Comparison of ENCODE assay signal across 17 cellular contexts in the genomic region with DNA sequence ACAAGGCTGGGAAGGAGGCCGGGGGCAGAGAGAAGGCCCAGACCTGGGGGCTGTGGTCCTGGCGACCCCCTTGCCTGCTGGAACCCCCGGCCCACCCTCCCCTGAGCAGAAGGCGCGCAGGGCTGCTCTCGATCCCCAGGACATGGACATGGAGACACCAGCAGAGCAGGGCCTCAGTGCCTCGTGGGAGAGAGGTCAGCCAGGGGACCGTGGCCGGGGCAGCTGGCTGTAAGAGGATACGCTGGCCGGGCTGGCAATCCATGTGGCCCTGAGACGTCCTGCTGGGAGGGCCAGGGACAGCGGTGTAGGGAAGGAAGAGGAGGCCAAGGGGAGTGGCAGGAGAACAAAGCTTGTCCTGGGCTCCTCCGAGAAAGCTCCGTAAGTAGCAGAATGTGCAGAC.
DNase-seq lines count a peak whose midpoint lies in the region; ATAC-seq, FAIRE-seq and TF ChIP-seq lines count a peak whose summit lies in the region.
"Had no signal": no experiment of that assay in that cellular context is flagged by ENCODE, and none has a peak within 500 bp of the region (broad histone marks: within the 10 kb centered on the region; RNA-seq: fewer than 3 reads in every experiment).

No MANE protein-coding gene starts in this region.

- no peaks in the 10 kb centered on the region for H3K9me3 Mint-ChIP-seq in progenitor cell of endocrine pancreas (ENCODE audit: low read depth)
- H3K9me3 Mint-ChIP-seq: CD8-positive, alpha-beta T cell; stimulated activated naive CD8-positive, alpha-beta T cell treated with anti-CD3 and anti-CD28 coated beads, Interleukin-15, Interleukin-2, amounts not matched to agents 100 ng/mL and 50 ng/mL, for 24 hours had no signal

- no peak overlapping the region for H3K4me2 ChIP-seq in HepG2 (ENCODE audit: low read depth, low read length)

- in situ Hi-C loops in HepG2 (cut with HindIII; ENCODE audit: extremely low pct_ligation_motif_present, low pct_unique_long_range_greater_than_20kb) = no loop called here

- peaks cover 14% of the 10 kb centered on the region for H3K4me1 Mint-ChIP-seq in progenitor cell of endocrine pancreas (ENCODE audit: low read depth)

- H3K9ac ChIP-seq in liver (ENCODE audit: low read depth in 1 of 2, low read length in 2 of 2) (peak overlapping the region in 1 of 2 donors; percentile 9), HepG2 (ENCODE audit: insufficient read depth, low read depth, low read length) (no peak overlapping the region), colonic mucosa (ENCODE audit: low read depth in 2 of 2, low read length in 2 of 2) (no peak overlapping the region)

- WGBS in liver = 41% methylated on average over 15 of the region's 15 CpGs
- 81% methylated on average over 15 of the region's 15 CpGs for WGBS in HepG2 (ENCODE audit: low lambda C conversion rate)
- WGBS in thyroid gland, 2 donors = 74% methylated on average over 12 to 15 of the region's 15 CpGs

- H3K27ac ChIP-seq in liver (ENCODE audit: low read depth in 1 of 2, low read length in 2 of 2) (peak overlapping the region; percentile 82 to 86), HepG2 (ENCODE audit: extremely low read length, insufficient read depth, low read length) (no peak overlapping the region), layer of hippocampus (ENCODE audit: low read depth, low read length) (peak overlapping the region; percentile 42), colonic mucosa (no peak overlapping the region), thyroid gland (no peak overlapping the region)

- FAIRE-seq in HepG2 (lab: Jason Lieb, UNC) = no peak
- FAIRE-seq: A204.1, endometrium, frontal cortex, keratinocyte had no signal

- H3K4me1 ChIP-seq in liver (ENCODE audit: control insufficient read depth in 4 of 4, insufficient read depth in 4 of 4, low read length in 3 of 4) = peaks cover 23 to 59% (median 45%) of the 10 kb centered on the region in 4 donors
- H3K4me1 ChIP-seq in HepG2 (ENCODE audit: insufficient read depth, low read length) = peaks cover 21% of the 10 kb centered on the region
- no peaks in the 10 kb centered on the region for H3K4me1 ChIP-seq in colonic mucosa
- peaks cover 20 to 52% of the 10 kb centered on the region in 2 donors for H3K4me1 ChIP-seq in thyroid gland

- no peaks in the 10 kb centered on the region for H3K79me2 ChIP-seq in HepG2 (ENCODE audit: insufficient read depth, low read length)

- BruUV-seq in HepG2 (replicated peaks; lab: Mats Ljungman, UMichigan) = no TSS peak

- H2AFZ ChIP-seq in HepG2 (ENCODE audit: low read length) = no peak overlapping the region

- DNase-seq in HepG2 (ENCODE audit: low spot score) (no peak), progenitor cell of endocrine pancreas (ENCODE audit: low spot score, unreplicated experiment) (no peak), colonic mucosa (no peak), thyroid gland (no peak), NCI-H774 (lab: John Stamatoyannopoulos, UW) (no peak)
- DNase-seq in stimulated activated CD4-positive, alpha-beta T cell treated with anti-CD3 and anti-CD28 coated beads, Interleukin-12 subunit alpha, Interleukin-12 subunit beta, amount 100 ng/mL, for 4 hours = no peak
- DNase-seq: activated CD4-positive, alpha-beta T cell treated with anti-CD3 and anti-CD28 coated beads for 4 hours; activated T-cell treated with anti-CD3 and anti-CD28 coated beads for 4 hours; CD8-positive, alpha-beta T cell had no signal

- TF ChIP-seq CTCF in liver (IDR thresholded peaks at IDR 0.05; ENCODE audit: low read depth, low read length, missing input control) = no peak
- TF ChIP-seq CTCF in HepG2 (CRISPR knock-in tag; IDR thresholded peaks at IDR 0.05) = no peak
- TF ChIP-seq CTCF in progenitor cell of endocrine pancreas (IDR thresholded peaks at IDR 0.05; ENCODE audit: unreplicated experiment) = no peak
- no peak for TF ChIP-seq CTCF in colonic mucosa (IDR thresholded peaks at IDR 0.05)
- no peak for TF ChIP-seq CTCF in thyroid gland (IDR thresholded peaks at IDR 0.05)

- H3K4me3 ChIP-seq in liver (ENCODE audit: low read depth in 1 of 3, low read length in 3 of 3) (no peak overlapping the region), HepG2 (replicated peaks in 1 of 3; ENCODE audit: insufficient read depth in 1 of 3, low read depth in 2 of 3, low read length in 3 of 3) (no peak overlapping the region), colonic mucosa (no peak overlapping the region), thyroid gland (replicated peaks in 1 of 3) (no peak overlapping the region)

- CTCF ChIA-PET in HepG2 (lab: Yijun Ruan, JAX; ENCODE audit: low intra/inter-chr PET ratio, low total read pairs) = no interaction called here

- H3K27ac Mint-ChIP-seq in progenitor cell of endocrine pancreas = peak overlapping the region; percentile 78
- H3K27ac Mint-ChIP-seq: activated naive CD8-positive, alpha-beta T cell; CD8-positive, alpha-beta T cell; stimulated activated naive CD8-positive, alpha-beta T cell treated with anti-CD3 and anti-CD28 coated beads, Interleukin-15, Interleukin-2, amounts not matched to agents 100 ng/mL and 50 ng/mL, for 24 hours had no signal

- peaks cover 0 to 5% (median 2%) of the 10 kb centered on the region in 4 donors for H3K36me3 ChIP-seq in liver (ENCODE audit: control insufficient read depth in 4 of 4, insufficient read depth in 3 of 4, low read depth in 1 of 4, low read length in 3 of 4)
- H3K36me3 ChIP-seq in HepG2 (replicated peaks in 1 of 2; ENCODE audit: control insufficient read depth in 1 of 2, insufficient read depth in 2 of 2, low read length in 2 of 2) = no peaks in the 10 kb centered on the region
- H3K36me3 ChIP-seq in colonic mucosa = no peaks in the 10 kb centered on the region
- H3K36me3 ChIP-seq in thyroid gland = no peaks in the 10 kb centered on the region

- no peaks in the 10 kb centered on the region for H3K9me3 ChIP-seq in liver (ENCODE audit: control insufficient read depth in 4 of 4, low read length in 3 of 4)
- H3K9me3 ChIP-seq in HepG2 (ENCODE audit: low read length) = no peaks in the 10 kb centered on the region
- H3K9me3 ChIP-seq in colonic mucosa = no peaks in the 10 kb centered on the region
- H3K9me3 ChIP-seq in thyroid gland = no peaks in the 10 kb centered on the region

- peaks cover 14% of the 10 kb centered on the region for H3K27me3 Mint-ChIP-seq in progenitor cell of endocrine pancreas
- H3K27me3 Mint-ChIP-seq: activated naive CD8-positive, alpha-beta T cell; stimulated activated naive CD8-positive, alpha-beta T cell treated with anti-CD3 and anti-CD28 coated beads, Interleukin-15, Interleukin-2, amounts not matched to agents 100 ng/mL and 50 ng/mL, for 24 hours had no signal

- TF ChIP-seq EP300 in HepG2 (IDR thresholded peaks at IDR 0.05; ENCODE audit: low read depth in 2 of 2, low read length in 2 of 2) = no peak
- TF ChIP-seq EP300 in HepG2 (CRISPR knock-in tag; IDR thresholded peaks at IDR 0.05; ENCODE audit: borderline replicate concordance) = no peak

- POLR2A ChIA-PET in HepG2 (lab: Yijun Ruan, JAX) = no interaction called here

- H4K20me1 ChIP-seq in HepG2 (ENCODE audit: insufficient read depth, low read length) = no peaks in the 10 kb centered on the region

- H3K4me3 Mint-ChIP-seq in progenitor cell of endocrine pancreas (ENCODE audit: low read depth) = no peak overlapping the region
- H3K4me3 Mint-ChIP-seq: activated naive CD8-positive, alpha-beta T cell; CD8-positive, alpha-beta T cell; stimulated activated naive CD8-positive, alpha-beta T cell treated with anti-CD3 and anti-CD28 coated beads, Interleukin-15, Interleukin-2, amounts not matched to agents 100 ng/mL and 50 ng/mL, for 24 hours had no signal

- TF ChIP-seq POLR2A in HepG2 (IDR thresholded peaks at IDR 0.05; ENCODE audit: insufficient read depth in 1 of 2, low read depth in 2 of 2, low read length in 2 of 2) (no peak), thyroid gland (IDR thresholded peaks at IDR 0.05) (no peak)

- H3K36me3 Mint-ChIP-seq in progenitor cell of endocrine pancreas (ENCODE audit: insufficient read depth) = peaks cover under 1% of the 10 kb centered on the region
- H3K36me3 Mint-ChIP-seq: activated naive CD8-positive, alpha-beta T cell had no signal

- TF ChIP-seq RAD21 in liver (IDR thresholded peaks at IDR 0.05) (peak in 1 of 2 donors; percentile 10), HepG2 (CRISPR knock-in tag; IDR thresholded peaks at IDR 0.05) (no peak)

- no peaks in the 10 kb centered on the region for H3K27me3 ChIP-seq in liver (ENCODE audit: control insufficient read depth in 4 of 4, insufficient read depth in 4 of 4, low read length in 3 of 4)
- no peaks in the 10 kb centered on the region for H3K27me3 ChIP-seq in HepG2 (ENCODE audit: control insufficient read depth in 1 of 2, insufficient read depth in 2 of 2, low read length in 2 of 2)
- H3K27me3 ChIP-seq in layer of hippocampus (ENCODE audit: control insufficient read depth, insufficient read depth, low read length) = no peaks in the 10 kb centered on the region
- no peaks in the 10 kb centered on the region for H3K27me3 ChIP-seq in colonic mucosa
- H3K27me3 ChIP-seq in thyroid gland = no peaks in the 10 kb centered on the region

- intact Hi-C loops in HepG2 (cut with micrococcal nuclease; ENCODE audit: unreplicated experiment) (no loop called here), colonic mucosa (cut with DNase I) (no loop called here), thyroid gland (cut with DNase I) (no loop called here)

- ATAC-seq in HepG2 = no peak
- ATAC-seq: CD8-positive, alpha-beta T cell had no signal

TF ChIP-seq in liver, 16 proteins besides CTCF, POLR2A, EP300 and RAD21 (continues in another document):
- TF ChIP-seq MAX (IDR thresholded peaks at IDR 0.05) (no peak), SP1 (IDR thresholded peaks at IDR 0.05) (no peak)

TF ChIP-seq in HepG2, 621 proteins besides CTCF, POLR2A, EP300 and RAD21 (continues in another document):
- no peak for TF ChIP-seq KAT7 (CRISPR knock-in tag; IDR thresholded peaks at IDR 0.05; ENCODE audit: borderline replicate concordance)
- no peak for TF ChIP-seq SALL2 (CRISPR knock-in tag; IDR thresholded peaks at IDR 0.05)
- no peak for TF ChIP-seq HNRNPK (IDR thresholded peaks at IDR 0.05; ENCODE audit: low read depth, low read length, poor library complexity, severe bottlenecking)
- TF ChIP-seq ZBTB42 (CRISPR knock-in tag; IDR thresholded peaks at IDR 0.05) = no peak
- no peak for TF ChIP-seq ZMYM4 (CRISPR knock-in tag; IDR thresholded peaks at IDR 0.05)
- TF ChIP-seq, protein P1, sequence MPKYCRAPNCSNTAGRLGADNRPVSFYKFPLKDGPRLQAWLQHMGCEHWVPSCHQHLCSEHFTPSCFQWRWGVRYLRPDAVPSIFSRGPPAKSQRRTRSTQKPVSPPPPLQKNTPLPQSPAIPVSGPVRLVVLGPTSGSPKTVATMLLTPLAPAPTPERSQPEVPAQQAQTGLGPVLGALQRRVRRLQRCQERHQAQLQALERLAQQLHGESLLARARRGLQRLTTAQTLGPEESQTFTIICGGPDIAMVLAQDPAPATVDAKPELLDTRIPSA (CRISPR knock-in tag; IDR thresholded peaks at IDR 0.05; ENCODE audit: borderline replicate concordance) = no peak

Comparison
In these comparisons a context has a peak if more than half of its experiments do, and no peak if none do; other contexts are left out.
1. H3K27ac ChIP-seq: peak in liver (2 of 2) and layer of hippocampus (single experiment); none in HepG2 (single experiment), colonic mucosa (single experiment) and thyroid gland (0 of 3).